ENCODE assay signal across 14 cellular contexts in the genomic region with DNA sequence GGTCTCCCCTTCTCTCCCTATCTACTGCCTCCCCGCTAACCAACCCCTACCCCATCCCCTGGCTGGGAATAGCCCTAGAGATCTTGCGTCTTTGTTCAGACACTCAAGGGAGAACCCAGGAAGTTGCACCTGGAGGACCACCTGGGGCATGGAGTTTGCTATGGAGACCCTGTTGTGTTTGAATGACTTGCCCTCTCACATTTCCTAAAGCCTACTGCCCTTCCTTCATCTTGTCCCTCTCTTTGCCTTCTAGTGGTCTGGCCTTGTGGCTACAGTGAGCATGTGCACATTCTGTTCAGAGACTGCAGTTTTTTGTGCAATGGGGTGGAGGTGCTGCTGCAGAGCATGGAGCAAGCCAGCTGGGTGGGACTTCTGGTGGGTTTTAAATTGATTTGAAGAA.
"Had no signal": no experiment of that assay in that cellular context is flagged by ENCODE, and none has a peak within 500 bp of the region (broad histone marks: within the 10 kb centered on the region; RNA-seq: fewer than 3 reads in every experiment).

No MANE protein-coding gene starts in this region.

- H3K27me3 ChIP-seq: esophagus squamous epithelium, spleen had no signal

- H3K9me3 ChIP-seq: esophagus squamous epithelium, spleen, thoracic aorta had no signal

- H3K4me3 Mint-ChIP-seq: dendritic cell treated with granulocyte-macrophage colony-stimulating factor and Interleukin-4, amounts not matched to agents 40 ng/mL and 50 ng/mL, for 4 days; memory B cell; naive thymus-derived CD4-positive, alpha-beta T cell; stimulated activated naive B cell treated with anti-CD40 and anti-IgM and Interleukin-4, amounts not matched to agents 10 μg/mL and 1 μg/mL and 100 μg/mL, for 72 hours had no signal

- DNase-seq: activated CD4-positive, alpha-beta T cell treated with anti-CD3 and anti-CD28 coated beads, Interleukin-2, amount 50 U/mL, for 48 hours; activated gamma-delta T cell; effector memory CD4-positive, alpha-beta T cell; esophagus squamous epithelium; naive thymus-derived CD4-positive, alpha-beta T cell; spleen; stimulated activated CD4-positive, alpha-beta T cell treated with anti-CD3 and anti-CD28 coated beads, Interleukin-4, amount 100 ng/mL, for 4 hours; stimulated activated naive B cell treated with anti-CD40 and anti-IgM and Interleukin-4, amounts not matched to agents 10 μg/mL and 1 μg/mL and 100 μg/mL, for 72 hours; WERI-Rb-1 had no signal

- H3K36me3 ChIP-seq: esophagus squamous epithelium, spleen, thoracic aorta, WERI-Rb-1 had no signal

- H3K9me3 Mint-ChIP-seq: activated naive CD4-positive, alpha-beta T cell treated with anti-CD3 and anti-CD28 coated beads, Interleukin-2, amount 50 U/mL, for 72 hours; dendritic cell treated with granulocyte-macrophage colony-stimulating factor and Interleukin-4, amounts not matched to agents 40 ng/mL and 50 ng/mL, for 4 days; memory B cell; naive thymus-derived CD4-positive, alpha-beta T cell; stimulated activated naive B cell treated with anti-CD40 and anti-IgM and Interleukin-4, amounts not matched to agents 10 μg/mL and 1 μg/mL and 100 μg/mL, for 72 hours had no signal

- H3K27ac Mint-ChIP-seq: activated naive CD4-positive, alpha-beta T cell treated with anti-CD3 and anti-CD28 coated beads, Interleukin-2, amount 50 U/mL, for 72 hours; dendritic cell treated with granulocyte-macrophage colony-stimulating factor and Interleukin-4, amounts not matched to agents 40 ng/mL and 50 ng/mL, for 4 days; memory B cell; naive thymus-derived CD4-positive, alpha-beta T cell; stimulated activated naive B cell treated with anti-CD40 and anti-IgM and Interleukin-4, amounts not matched to agents 10 μg/mL and 1 μg/mL and 100 μg/mL, for 72 hours had no signal

- H3K27ac ChIP-seq: esophagus squamous epithelium, parathyroid adenoma, spleen, WERI-Rb-1 had no signal

- H3K36me3 Mint-ChIP-seq: memory B cell; stimulated activated naive B cell treated with anti-CD40 and anti-IgM and Interleukin-4, amounts not matched to agents 10 μg/mL and 1 μg/mL and 100 μg/mL, for 72 hours had no signal

- ATAC-seq: activated naive CD4-positive, alpha-beta T cell treated with anti-CD3 and anti-CD28 coated beads, Interleukin-2, amount 50 U/mL, for 72 hours; naive thymus-derived CD4-positive, alpha-beta T cell; stimulated activated naive B cell treated with anti-CD40 and anti-IgM and Interleukin-4, amounts not matched to agents 10 μg/mL and 1 μg/mL and 100 μg/mL, for 72 hours had no signal

- H3K4me3 ChIP-seq: esophagus squamous epithelium, spleen, thoracic aorta had no signal
